ENCODE assay signal across 24 cellular contexts in genomic region chr15:79874242-79874641, GRCh38. TPM values are rescaled to one million over a fixed set of nuclear protein-coding genes. Genes with fewer than 3 reads are reported as not detected.
A peak's percentile ranks its signal among the peaks of the same experiment; 100 is the strongest.
DNase-seq lines count a peak whose midpoint lies in the region; ATAC-seq, FAIRE-seq and TF ChIP-seq lines count a peak whose summit lies in the region.
"Had no signal": no experiment of that assay in that cellular context is flagged by ENCODE, and none has a peak within 500 bp of the region (broad histone marks: within the 10 kb centered on the region; RNA-seq: fewer than 3 reads in every experiment).

No MANE protein-coding gene starts in this region.

- peaks cover 85% of the 10 kb centered on the region for H3K36me3 Mint-ChIP-seq in activated naive CD8-positive, alpha-beta T cell treated with anti-CD3 and anti-CD28 coated beads for 36 hours

- in situ Hi-C loops in Caki2 (cut with HindIII; ENCODE audit: low pct_unique_long_range_greater_than_20kb, low sequenced_read_pairs): no loop called here

- H3K36me3 ChIP-seq in bronchial epithelial cell (ENCODE audit: control insufficient read depth, insufficient read depth, low read length): no peaks in the 10 kb centered on the region

- no peak for TF ChIP-seq POLR2A in lower leg skin (IDR thresholded peaks at IDR 0.05)

- peaks cover 14% of the 10 kb centered on the region for H3K4me1 Mint-ChIP-seq in activated naive CD8-positive, alpha-beta T cell treated with anti-CD3 and anti-CD28 coated beads for 36 hours
- H3K4me1 Mint-ChIP-seq: brain had no signal

- intact Hi-C loops in Right ventricle myocardium superior (cut with DNase I) (no loop called here), lower leg skin (cut with DNase I; ENCODE audit: low total_unique reads) (no loop called here)

- H3K4me3 Mint-ChIP-seq in activated naive CD8-positive, alpha-beta T cell treated with anti-CD3 and anti-CD28 coated beads for 36 hours: no peak overlapping the region
- H3K4me3 Mint-ChIP-seq: activated naive CD4-positive, alpha-beta T cell treated with anti-CD3 and anti-CD28 coated beads for 36 hours; brain; dendritic cell treated with granulocyte-macrophage colony-stimulating factor and Interleukin-4, amounts not matched to agents 40 ng/mL and 50 ng/mL, for 4 days had no signal

- no peak overlapping the region for H3K27ac Mint-ChIP-seq in activated naive CD8-positive, alpha-beta T cell treated with anti-CD3 and anti-CD28 coated beads for 36 hours
- H3K27ac Mint-ChIP-seq: activated naive CD4-positive, alpha-beta T cell treated with anti-CD3 and anti-CD28 coated beads for 36 hours; brain; dendritic cell treated with granulocyte-macrophage colony-stimulating factor and Interleukin-4, amounts not matched to agents 40 ng/mL and 50 ng/mL, for 4 days had no signal

- TF ChIP-seq CTCF in bronchial epithelial cell (IDR thresholded peaks at IDR 0.05; ENCODE audit: insufficient read depth, low read length, severe bottlenecking): no peak
- no peak for TF ChIP-seq CTCF in lower leg skin (IDR thresholded peaks at IDR 0.05)

- H3K9me3 Mint-ChIP-seq in activated naive CD8-positive, alpha-beta T cell treated with anti-CD3 and anti-CD28 coated beads for 36 hours: peaks cover 46% of the 10 kb centered on the region

- no peaks in the 10 kb centered on the region for H3K27me3 ChIP-seq in bronchial epithelial cell (ENCODE audit: control insufficient read depth, insufficient read depth, low read length)

- H3K4me3 ChIP-seq in bronchial epithelial cell (ENCODE audit: low read depth, low read length) (no peak overlapping the region), lower leg skin (ENCODE audit: low read depth, poor library complexity, severe bottlenecking) (no peak overlapping the region)
- H3K4me3 ChIP-seq: lung had no signal

- H3K27me3 Mint-ChIP-seq in activated naive CD8-positive, alpha-beta T cell treated with anti-CD3 and anti-CD28 coated beads for 36 hours: no peaks in the 10 kb centered on the region
- H3K27me3 Mint-ChIP-seq: brain; dendritic cell treated with granulocyte-macrophage colony-stimulating factor and Interleukin-4, amounts not matched to agents 40 ng/mL and 50 ng/mL, for 4 days; naive thymus-derived CD4-positive, alpha-beta T cell had no signal

- no peak for FAIRE-seq in bronchial epithelial cell (lab: Jason Lieb, UNC)
- FAIRE-seq: GM12892, small intestine had no signal

- no peak for ATAC-seq in Right ventricle myocardium superior (ENCODE audit: poor library complexity)
- ATAC-seq in HG03095 (IDR thresholded peaks at IDR 0.05; ENCODE audit: unreplicated experiment): no peak
- ATAC-seq: naive thymus-derived CD4-positive, alpha-beta T cell; Right ventricle myocardium inferior had no signal

- DNase-seq in Caki2 (ENCODE audit: low read depth) (peak; percentile 51), NCI-H146 treated with DMSO at 0.1 percent for 48 hours (lab: John Stamatoyannopoulos, UW; ENCODE audit: unreplicated experiment) (peak; percentile 81), bronchial epithelial cell (ENCODE audit: low read depth) (peak; percentile 38), mucosa of gallbladder (ENCODE audit: low spot score) (peak; percentile 77), Right ventricle myocardium superior (no peak), lower leg skin (ENCODE audit: low spot score in 2 of 2) (no peak)
- DNase-seq in activated naive CD8-positive, alpha-beta T cell treated with anti-CD3 and anti-CD28 coated beads for 36 hours: no peak
- DNase-seq: activated CD4-positive, alpha-beta T cell treated with anti-CD3 and anti-CD28 coated beads, Interleukin-2, amount 50 U/mL, for 4 hours; activated naive CD4-positive, alpha-beta T cell treated with anti-CD3 and anti-CD28 coated beads for 36 hours; GF-D8; Karpas-422; naive thymus-derived CD4-positive, alpha-beta T cell; NCI-H1436; NCI-H226; NK-92 treated with Interleukin-12 subunit alpha and Interleukin-12 subunit beta, amount 100 ng/mL, for 24 hours; small intestine; stimulated activated CD4-positive, alpha-beta T cell treated with anti-CD3 and anti-CD28 coated beads, Interleukin-4, amount 100 ng/mL, for 4 hours; T-helper 1 cell had no signal

RNA-seq across cellular contexts. Expression of gene MTHFS, which starts 22.6 kb away (rescaled TPM):
- 58.6 and 70.3 TPM in 2 replicates for total RNA-seq in Caki2 (2014; rRNA removed; shearing (Covaris generic); ENCODE audit: low replicate concordance)
- total RNA-seq in bronchial epithelial cell (32.5 and 33.4 TPM in 2 replicates), mucosa of gallbladder (45.8 TPM), Right ventricle myocardium superior (20.5 TPM), lower leg skin (10 to 100 TPM in 2 of 4 donors, 1 to 10 TPM in 2; 3.9 to 11.8 (median 10.1) TPM)
- 10 to 100 TPM; 33.3 to 33.7 TPM for total RNA-seq in activated naive CD8-positive, alpha-beta T cell treated with anti-CD3 and anti-CD28 coated beads for 36 hours

Comparison
In these comparisons a context has a peak if more than half of its experiments do, and no peak if none do; other contexts are left out.
1. DNase-seq: peak in Caki2 (single experiment), NCI-H146 treated with DMSO at 0.1 percent for 48 hours (single experiment), bronchial epithelial cell (single experiment) and mucosa of gallbladder (single experiment); none in activated naive CD8-positive, alpha-beta T cell treated with anti-CD3 and anti-CD28 coated beads for 36 hours (single experiment), Right ventricle myocardium superior (single experiment) and lower leg skin (0 of 2).